ENCODE assay signal across 12 cellular contexts in genomic region chr15:31484369-31484951, GRCh38.
A peak's percentile ranks its signal among the peaks of the same experiment; 100 is the strongest.
DNase-seq lines count a peak whose midpoint lies in the region; ATAC-seq and TF ChIP-seq lines count a peak whose summit lies in the region.
"Had no signal": no experiment of that assay in that cellular context is flagged by ENCODE, and none has a peak within 500 bp of the region (broad histone marks: within the 10 kb centered on the region; RNA-seq: fewer than 3 reads in every experiment).

No MANE protein-coding gene starts in this region.

- peak overlapping the region; percentile 20 to 80 (median 62) for H3K27ac Mint-ChIP-seq in CD4-positive, CD25-positive, alpha-beta regulatory T cell
- no peak overlapping the region for H3K27ac Mint-ChIP-seq in nephron progenitor cell

- DNase-seq in CD4-positive, CD25-positive, alpha-beta regulatory T cell: no peak
- peak; percentile 65 for DNase-seq in coronary artery (ENCODE audit: low spot score)
- DNase-seq in nephron progenitor cell: no peak
- no peak for DNase-seq in brain microvascular endothelial cell
- DNase-seq in SJCRH30: no peak
- no peak for DNase-seq in SW480 (ENCODE audit: low spot score)
- no peak for DNase-seq in kidney tubule cell (ENCODE audit: low spot score)
- DNase-seq: cortex of kidney, NCI-H1105 treated with DMSO at 0.1 percent for 48 hours, PC-3 had no signal

- no peaks in the 10 kb centered on the region for H3K36me3 ChIP-seq in CD4-positive, CD25-positive, alpha-beta regulatory T cell (ENCODE audit: control insufficient read depth, insufficient read depth, low read length)
- H3K36me3 ChIP-seq in HUES6 (ENCODE audit: control insufficient read depth, insufficient read depth, low read length) (no peaks in the 10 kb centered on the region), brain microvascular endothelial cell (replicated peaks) (no peaks in the 10 kb centered on the region), SJCRH30 (no peaks in the 10 kb centered on the region)
- H3K36me3 ChIP-seq: adrenal gland had no signal

- peaks cover 51% of the 10 kb centered on the region for H3K27me3 Mint-ChIP-seq in CD4-positive, CD25-positive, alpha-beta regulatory T cell
- H3K27me3 Mint-ChIP-seq in nephron progenitor cell (ENCODE audit: low read depth, poor library complexity): peaks cover 48% of the 10 kb centered on the region

- H3K9me3 Mint-ChIP-seq in CD4-positive, CD25-positive, alpha-beta regulatory T cell: peaks cover 0 to 1% (median 0%) of the 10 kb centered on the region in 7 donors
- H3K9me3 Mint-ChIP-seq in nephron progenitor cell: peaks cover 15% of the 10 kb centered on the region

- H3K27me3 ChIP-seq in CD4-positive, CD25-positive, alpha-beta regulatory T cell (ENCODE audit: control insufficient read depth, insufficient read depth, low read length): peaks cover 8% of the 10 kb centered on the region
- H3K27me3 ChIP-seq in HUES6 (ENCODE audit: control insufficient read depth, insufficient read depth, low read length) (peaks cover 69% of the 10 kb centered on the region), brain microvascular endothelial cell (replicated peaks) (peaks cover 14% of the 10 kb centered on the region), SJCRH30 (no peaks in the 10 kb centered on the region)

- H3K27ac ChIP-seq in CD4-positive, CD25-positive, alpha-beta regulatory T cell (ENCODE audit: insufficient read depth, low read length, poor library complexity, severe bottlenecking): no peak overlapping the region
- H3K27ac ChIP-seq in HUES6 (ENCODE audit: low read depth, low read length) (no peak overlapping the region), coronary artery (no peak overlapping the region), brain microvascular endothelial cell (no peak overlapping the region), SJCRH30 (no peak overlapping the region)
- H3K27ac ChIP-seq: adrenal gland had no signal

- H3K4me1 ChIP-seq in CD4-positive, CD25-positive, alpha-beta regulatory T cell (ENCODE audit: control insufficient read depth, insufficient read depth, low read length, poor library complexity, severe bottlenecking): peaks cover 21% of the 10 kb centered on the region
- H3K4me1 ChIP-seq in HUES6 (ENCODE audit: control insufficient read depth, insufficient read depth, low read length) (peaks cover 3% of the 10 kb centered on the region; the same call in 1 of the 2 replicates), SJCRH30 (no peaks in the 10 kb centered on the region)

- no peaks in the 10 kb centered on the region for H3K36me3 Mint-ChIP-seq in CD4-positive, CD25-positive, alpha-beta regulatory T cell
- H3K36me3 Mint-ChIP-seq in nephron progenitor cell (ENCODE audit: low read depth): peaks cover 14% of the 10 kb centered on the region

- TF ChIP-seq CTCF in coronary artery (IDR thresholded peaks at IDR 0.05) (no peak), nephron progenitor cell (IDR thresholded peaks at IDR 0.05) (no peak), brain microvascular endothelial cell (IDR thresholded peaks at IDR 0.05; ENCODE audit: low read depth, low read length, missing control alignments) (no peak)

- peak overlapping the region; percentile 84 to 90 (median 86) for H3K4me3 Mint-ChIP-seq in CD4-positive, CD25-positive, alpha-beta regulatory T cell
- H3K4me3 Mint-ChIP-seq in nephron progenitor cell: peak overlapping the region; percentile 60

- no peaks in the 10 kb centered on the region for H3K9me3 ChIP-seq in CD4-positive, CD25-positive, alpha-beta regulatory T cell (ENCODE audit: control insufficient read depth in 2 of 2, low read length in 2 of 2)
- H3K9me3 ChIP-seq in HUES6 (ENCODE audit: control insufficient read depth, insufficient read depth, low read depth, low read length) (peaks cover 9% of the 10 kb centered on the region), SJCRH30 (replicated peaks) (no peaks in the 10 kb centered on the region)
- H3K9me3 ChIP-seq: adrenal gland had no signal

- peaks cover 5 to 48% (median 15%) of the 10 kb centered on the region in 4 donors for H3K4me1 Mint-ChIP-seq in CD4-positive, CD25-positive, alpha-beta regulatory T cell
- H3K4me1 Mint-ChIP-seq in nephron progenitor cell: peaks cover 7% of the 10 kb centered on the region

- H3K4me3 ChIP-seq in CD4-positive, CD25-positive, alpha-beta regulatory T cell (ENCODE audit: low read depth, low read length): no peak overlapping the region
- peak overlapping the region; percentile 49 for H3K4me3 ChIP-seq in HUES6 (ENCODE audit: low read depth, low read length)
- H3K4me3 ChIP-seq in coronary artery: no peak overlapping the region
- no peak overlapping the region for H3K4me3 ChIP-seq in brain microvascular endothelial cell (ENCODE audit: low read depth, low read length)
- no peak overlapping the region for H3K4me3 ChIP-seq in SJCRH30
- H3K4me3 ChIP-seq: adrenal gland had no signal

- no peak overlapping the region for H3K9ac ChIP-seq in HUES6 (ENCODE audit: low read length)

- in situ Hi-C loops in brain microvascular endothelial cell (cut with HindIII; ENCODE audit: low pct_ligation_motif_present, low sequenced_read_pairs): loop anchor here (25.0 kb wide), 1 partner anchor 272 kb away; no protein-coding TSS in a partner anchor

- no peak for ATAC-seq in CD4-positive, CD25-positive, alpha-beta regulatory T cell (ENCODE audit: low read depth in 2 of 2)
- ATAC-seq: PC-3 had no signal
